ENCODE assay signal across 1 cellular context in genomic region chr15:45387379-45388007, GRCh38.
TF ChIP-seq lines count a peak whose summit lies in the region.

No MANE protein-coding gene starts in this region.

TF ChIP-seq in HepG2, 621 proteins besides CTCF, POLR2A, EP300 and RAD21 (continued from another document and continues in another):
- TF ChIP-seq GATA4 (IDR thresholded peaks at IDR 0.05; ENCODE audit: borderline replicate concordance, low read depth) (peak; percentile 56; the same call in 1 of the 2 replicates), KDM6A (CRISPR knock-in tag; IDR thresholded peaks at IDR 0.05; ENCODE audit: low read depth) (peak; percentile 79), KDM3A (CRISPR knock-in tag; IDR thresholded peaks at IDR 0.05; ENCODE audit: low read depth) (peak; percentile 69; the same call in 1 of the 2 replicates), GFI1 (CRISPR knock-in tag; IDR thresholded peaks at IDR 0.05; ENCODE audit: borderline replicate concordance) (peak; percentile 78; the same call in 1 of the 2 replicates), SKI (IDR thresholded peaks at IDR 0.05; ENCODE audit: partially characterized antibody) (peak; percentile 19), SOX5 (CRISPR knock-in tag; IDR thresholded peaks at IDR 0.05; ENCODE audit: borderline replicate concordance) (peak; percentile 74), LBX2 (CRISPR knock-in tag; IDR thresholded peaks at IDR 0.05; ENCODE audit: borderline replicate concordance) (no peak), CREB1 (IDR thresholded peaks at IDR 0.05) (no peak), CREB1 (CRISPR knock-in tag; IDR thresholded peaks at IDR 0.05) (peak; percentile 73), HNRNPL (IDR thresholded peaks at IDR 0.05; ENCODE audit: low read depth, low read length) (no peak), ZNF629 (CRISPR knock-in tag; conservative IDR thresholded peaks at IDR 0.05) (0 out of 2 replicates have a peak, but pooled peaks have one; percentile 12), PAX8 (CRISPR knock-in tag; IDR thresholded peaks at IDR 0.05; ENCODE audit: borderline replicate concordance) (no peak), ZNF430 (CRISPR knock-in tag; IDR thresholded peaks at IDR 0.05) (no peak), ZNF703 (CRISPR knock-in tag; IDR thresholded peaks at IDR 0.05; ENCODE audit: borderline replicate concordance) (no peak), NCOR1 (IDR thresholded peaks at IDR 0.05; ENCODE audit: borderline replicate concordance, low read length) (peak; percentile 17; the same call in 1 of the 2 replicates), HMG20A (CRISPR knock-in tag; IDR thresholded peaks at IDR 0.05; ENCODE audit: borderline replicate concordance) (peak; percentile 81), EZH2 (conservative IDR thresholded peaks at IDR 0.05; ENCODE audit: low read depth, low read length) (no peak), ZNF605 (CRISPR knock-in tag; IDR thresholded peaks at IDR 0.05) (no peak), CEBPB (IDR thresholded peaks at IDR 0.05; ENCODE audit: borderline replicate concordance, low read depth, low read length) (peak; percentile 83), THAP11 (CRISPR knock-in tag; IDR thresholded peaks at IDR 0.05) (peak; percentile 65; the same call in 1 of the 2 replicates), ZNF331 (CRISPR knock-in tag; IDR thresholded peaks at IDR 0.05) (peak; percentile 71; the same call in 1 of the 2 replicates), ZNF589 (CRISPR knock-in tag; conservative IDR thresholded peaks at IDR 0.05) (no peak), IRF1 (CRISPR knock-in tag; IDR thresholded peaks at IDR 0.05; ENCODE audit: low read depth) (no peak), MLXIP (CRISPR knock-in tag; IDR thresholded peaks at IDR 0.05; ENCODE audit: borderline replicate concordance) (0 out of 2 replicates have a peak, but pooled peaks have one; percentile 40), ZNF292 (CRISPR knock-in tag; IDR thresholded peaks at IDR 0.05; ENCODE audit: borderline replicate concordance, low read depth) (peak; percentile 44; the same call in 1 of the 2 replicates), ZNF75D (CRISPR knock-in tag; IDR thresholded peaks at IDR 0.05; ENCODE audit: borderline replicate concordance) (no peak), PAF1 (CRISPR knock-in tag; IDR thresholded peaks at IDR 0.05) (no peak), ZBTB43 (CRISPR knock-in tag; conservative IDR thresholded peaks at IDR 0.05) (0 out of 2 replicates have a peak, but pooled peaks have one; percentile 26), XRCC5 (optimal IDR thresholded peaks at IDR 0.05; ENCODE audit: low read length) (no peak), MAFG (CRISPR knock-in tag; IDR thresholded peaks at IDR 0.05) (no peak), ZBTB38 (CRISPR knock-in tag; IDR thresholded peaks at IDR 0.05) (no peak), MYNN (CRISPR knock-in tag; IDR thresholded peaks at IDR 0.05; ENCODE audit: low read depth) (no peak), ZSCAN21 (CRISPR knock-in tag; IDR thresholded peaks at IDR 0.05; ENCODE audit: borderline replicate concordance) (no peak), TOE1 (CRISPR knock-in tag; IDR thresholded peaks at IDR 0.05) (no peak), SMARCC2 (IDR thresholded peaks at IDR 0.05) (peak; percentile 50; the same call in 1 of the 2 replicates), GABPA (IDR thresholded peaks at IDR 0.05; ENCODE audit: low read depth, low read length) (no peak), GABPA (CRISPR knock-in tag; IDR thresholded peaks at IDR 0.05; ENCODE audit: low read depth) (peak; percentile 30; the same call in 1 of the 2 replicates), ELF4 (CRISPR knock-in tag; IDR thresholded peaks at IDR 0.05; ENCODE audit: borderline replicate concordance) (no peak), ETV5 (CRISPR knock-in tag; IDR thresholded peaks at IDR 0.05; ENCODE audit: borderline replicate concordance) (peak; percentile 61; the same call in 1 of the 2 replicates), NRL (CRISPR knock-in tag; IDR thresholded peaks at IDR 0.05; ENCODE audit: borderline replicate concordance) (no peak), TBX2 (CRISPR knock-in tag; IDR thresholded peaks at IDR 0.05; ENCODE audit: borderline replicate concordance) (peak; percentile 84), MEIS1 (CRISPR knock-in tag; IDR thresholded peaks at IDR 0.05; ENCODE audit: borderline replicate concordance) (no peak), HNF4A (CRISPR knock-in tag; IDR thresholded peaks at IDR 0.05) (peak; percentile 92), RARA (CRISPR knock-in tag; IDR thresholded peaks at IDR 0.05) (peak; percentile 45; the same call in 1 of the 2 replicates), RFX3 (CRISPR knock-in tag; IDR thresholded peaks at IDR 0.05) (no peak), POLR2G (IDR thresholded peaks at IDR 0.05; ENCODE audit: low read depth, low read length) (no peak), ZNF570 (CRISPR knock-in tag; IDR thresholded peaks at IDR 0.05; ENCODE audit: borderline replicate concordance) (no peak), ZNF724P (CRISPR knock-in tag; IDR thresholded peaks at IDR 0.05; ENCODE audit: borderline replicate concordance) (no peak), ZNF816 (CRISPR knock-in tag; IDR thresholded peaks at IDR 0.05; ENCODE audit: borderline replicate concordance) (no peak), ZNF556 (CRISPR knock-in tag; IDR thresholded peaks at IDR 0.05; ENCODE audit: borderline replicate concordance) (peak; percentile 47; the same call in 1 of the 2 replicates), ISX (CRISPR knock-in tag; conservative IDR thresholded peaks at IDR 0.05) (no peak), BCL6 (CRISPR knock-in tag; IDR thresholded peaks at IDR 0.05) (peak; percentile 72), ZNF17 (CRISPR knock-in tag; IDR thresholded peaks at IDR 0.05) (no peak), ZNF101 (CRISPR knock-in tag; IDR thresholded peaks at IDR 0.05; ENCODE audit: borderline replicate concordance, low read depth) (no peak), HOXA3 (CRISPR knock-in tag; IDR thresholded peaks at IDR 0.05) (peak; percentile 50; the same call in 1 of the 2 replicates), RNF2 (conservative IDR thresholded peaks at IDR 0.05; ENCODE audit: low read depth) (no peak), ZNF747 (CRISPR knock-in tag; IDR thresholded peaks at IDR 0.05; ENCODE audit: borderline replicate concordance) (no peak)
- TF ChIP-seq, protein P1, sequence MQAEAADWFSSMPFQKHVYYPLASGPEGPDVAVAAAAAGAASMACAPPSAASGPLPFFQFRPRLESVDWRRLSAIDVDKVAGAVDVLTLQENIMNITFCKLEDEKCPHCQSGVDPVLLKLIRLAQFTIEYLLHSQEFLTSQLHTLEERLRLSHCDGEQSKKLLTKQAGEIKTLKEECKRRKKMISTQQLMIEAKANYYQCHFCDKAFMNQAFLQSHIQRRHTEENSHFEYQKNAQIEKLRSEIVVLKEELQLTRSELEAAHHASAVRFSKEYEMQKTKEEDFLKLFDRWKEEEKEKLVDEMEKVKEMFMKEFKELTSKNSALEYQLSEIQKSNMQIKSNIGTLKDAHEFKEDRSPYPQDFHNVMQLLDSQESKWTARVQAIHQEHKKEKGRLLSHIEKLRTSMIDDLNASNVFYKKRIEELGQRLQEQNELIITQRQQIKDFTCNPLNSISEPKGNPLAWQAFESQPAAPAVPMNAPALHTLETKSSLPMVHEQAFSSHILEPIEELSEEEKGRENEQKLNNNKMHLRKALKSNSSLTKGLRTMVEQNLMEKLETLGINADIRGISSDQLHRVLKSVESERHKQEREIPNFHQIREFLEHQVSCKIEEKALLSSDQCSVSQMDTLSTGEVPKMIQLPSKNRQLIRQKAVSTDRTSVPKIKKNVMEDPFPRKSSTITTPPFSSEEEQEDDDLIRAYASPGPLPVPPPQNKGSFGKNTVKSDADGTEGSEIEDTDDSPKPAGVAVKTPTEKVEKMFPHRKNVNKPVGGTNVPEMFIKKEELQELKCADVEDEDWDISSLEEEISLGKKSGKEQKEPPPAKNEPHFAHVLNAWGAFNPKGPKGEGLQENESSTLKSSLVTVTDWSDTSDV (CRISPR knock-in tag; IDR thresholded peaks at IDR 0.05), result no peak
- TF ChIP-seq, protein P2, sequence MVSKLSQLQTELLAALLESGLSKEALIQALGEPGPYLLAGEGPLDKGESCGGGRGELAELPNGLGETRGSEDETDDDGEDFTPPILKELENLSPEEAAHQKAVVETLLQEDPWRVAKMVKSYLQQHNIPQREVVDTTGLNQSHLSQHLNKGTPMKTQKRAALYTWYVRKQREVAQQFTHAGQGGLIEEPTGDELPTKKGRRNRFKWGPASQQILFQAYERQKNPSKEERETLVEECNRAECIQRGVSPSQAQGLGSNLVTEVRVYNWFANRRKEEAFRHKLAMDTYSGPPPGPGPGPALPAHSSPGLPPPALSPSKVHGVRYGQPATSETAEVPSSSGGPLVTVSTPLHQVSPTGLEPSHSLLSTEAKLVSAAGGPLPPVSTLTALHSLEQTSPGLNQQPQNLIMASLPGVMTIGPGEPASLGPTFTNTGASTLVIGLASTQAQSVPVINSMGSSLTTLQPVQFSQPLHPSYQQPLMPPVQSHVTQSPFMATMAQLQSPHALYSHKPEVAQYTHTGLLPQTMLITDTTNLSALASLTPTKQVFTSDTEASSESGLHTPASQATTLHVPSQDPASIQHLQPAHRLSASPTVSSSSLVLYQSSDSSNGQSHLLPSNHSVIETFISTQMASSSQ (IDR thresholded peaks at IDR 0.05; ENCODE audit: low read depth), result peak; percentile 72
- TF ChIP-seq, protein P2 (CRISPR knock-in tag; IDR thresholded peaks at IDR 0.05; ENCODE audit: borderline replicate concordance), result no peak
- TF ChIP-seq, protein P3, sequence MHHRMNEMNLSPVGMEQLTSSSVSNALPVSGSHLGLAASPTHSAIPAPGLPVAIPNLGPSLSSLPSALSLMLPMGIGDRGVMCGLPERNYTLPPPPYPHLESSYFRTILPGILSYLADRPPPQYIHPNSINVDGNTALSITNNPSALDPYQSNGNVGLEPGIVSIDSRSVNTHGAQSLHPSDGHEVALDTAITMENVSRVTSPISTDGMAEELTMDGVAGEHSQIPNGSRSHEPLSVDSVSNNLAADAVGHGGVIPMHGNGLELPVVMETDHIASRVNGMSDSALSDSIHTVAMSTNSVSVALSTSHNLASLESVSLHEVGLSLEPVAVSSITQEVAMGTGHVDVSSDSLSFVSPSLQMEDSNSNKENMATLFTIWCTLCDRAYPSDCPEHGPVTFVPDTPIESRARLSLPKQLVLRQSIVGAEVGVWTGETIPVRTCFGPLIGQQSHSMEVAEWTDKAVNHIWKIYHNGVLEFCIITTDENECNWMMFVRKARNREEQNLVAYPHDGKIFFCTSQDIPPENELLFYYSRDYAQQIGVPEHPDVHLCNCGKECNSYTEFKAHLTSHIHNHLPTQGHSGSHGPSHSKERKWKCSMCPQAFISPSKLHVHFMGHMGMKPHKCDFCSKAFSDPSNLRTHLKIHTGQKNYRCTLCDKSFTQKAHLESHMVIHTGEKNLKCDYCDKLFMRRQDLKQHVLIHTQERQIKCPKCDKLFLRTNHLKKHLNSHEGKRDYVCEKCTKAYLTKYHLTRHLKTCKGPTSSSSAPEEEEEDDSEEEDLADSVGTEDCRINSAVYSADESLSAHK (CRISPR knock-in tag; IDR thresholded peaks at IDR 0.05; ENCODE audit: borderline replicate concordance), result no peak
